Comparison of ENCODE assay signal across 8 cellular contexts in the genomic region with DNA sequence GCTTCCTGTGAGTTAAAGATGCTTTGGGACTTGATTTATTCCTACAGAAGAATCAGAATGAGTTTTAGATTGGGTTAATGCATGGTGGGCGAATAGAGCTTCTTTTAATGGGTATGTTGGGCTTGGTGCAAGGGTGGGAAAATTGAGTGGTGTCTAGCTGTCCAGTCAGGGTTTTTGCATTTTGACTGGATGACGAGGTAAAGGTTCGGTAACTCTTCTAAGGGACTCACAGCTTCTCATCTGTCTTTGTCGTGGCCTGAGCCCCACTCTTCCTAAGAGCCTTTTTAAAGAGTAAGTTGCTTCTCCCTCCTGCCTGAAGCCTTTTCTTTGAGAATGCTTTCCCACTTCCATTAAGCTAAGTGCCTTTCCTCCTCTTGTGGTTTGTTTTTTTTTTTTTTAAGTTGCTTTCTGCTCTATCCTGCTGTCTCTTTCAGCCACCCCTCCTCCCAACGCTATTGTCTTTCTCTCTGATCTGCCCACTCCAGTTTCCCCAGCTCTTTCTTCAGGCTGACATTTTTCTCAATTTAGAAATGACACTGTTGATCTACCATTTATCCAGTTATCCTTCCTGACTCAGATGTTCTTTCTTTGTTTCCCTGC. TPM values are rescaled to one million over a fixed set of nuclear protein-coding genes. Genes with fewer than 3 reads are reported as not detected.
A peak's percentile ranks its signal among the peaks of the same experiment; 100 is the strongest.
DNase-seq lines count a peak whose midpoint lies in the region; ATAC-seq, FAIRE-seq and TF ChIP-seq lines count a peak whose summit lies in the region.

No MANE protein-coding gene starts in this region.

- peak overlapping the region; percentile 89 to 99 (median 96) for H3K4me3 Mint-ChIP-seq in naive B cell

- no peak for DNase-seq in AG09309 (ENCODE audit: low read depth)
- DNase-seq in LNCaP clone FGC (ENCODE audit: low read depth) = no peak
- DNase-seq in bronchial epithelial cell (ENCODE audit: low read depth) = no peak
- no peak for DNase-seq in naive B cell
- DNase-seq in D721Med (ENCODE audit: insufficient read length, low spot score) = no peak
- DNase-seq in foreskin melanocyte = no peak
- no peak for DNase-seq in GM10248 (ENCODE audit: extremely low spot score)
- no peak for DNase-seq in activated CD4-positive, alpha-beta T cell treated with anti-CD3 and anti-CD28 coated beads for 48 hours

- H3K36me3 Mint-ChIP-seq in naive B cell = peaks cover 0 to 7% of the 10 kb centered on the region in 2 donors

- POLR2A ChIA-PET in GM10248 (lab: Yijun Ruan, JAX) = interaction anchor here (0.7 to 2.1 kb wide), 4 partner anchors 17 to 173 kb away, joined by 3 to 15 read pairs (median 6); partner anchors contain the start of gene MALAT1

- no peaks in the 10 kb centered on the region for H3K36me3 ChIP-seq in bronchial epithelial cell (ENCODE audit: control insufficient read depth, insufficient read depth, low read length)

- peak overlapping the region; percentile 93 for H3K4me3 ChIP-seq in AG09309 (ENCODE audit: control insufficient read depth, low read depth, low read length)
- peak overlapping the region; percentile 98 for H3K4me3 ChIP-seq in LNCaP clone FGC (ENCODE audit: low read depth, low read length)
- peak overlapping the region; percentile 86 for H3K4me3 ChIP-seq in bronchial epithelial cell (ENCODE audit: low read depth, low read length)

- H3K9me3 Mint-ChIP-seq in naive B cell = no peaks in the 10 kb centered on the region

- peaks cover 29 to 52% (median 45%) of the 10 kb centered on the region in 3 donors for H3K4me1 Mint-ChIP-seq in naive B cell

- no peak for ATAC-seq in naive B cell (ENCODE audit: low read depth in 2 of 2)

- TF ChIP-seq CTCF in AG09309 (IDR thresholded peaks at IDR 0.05; ENCODE audit: control insufficient read depth, insufficient read depth, low read depth, low read length, missing control alignments) (no peak), LNCaP clone FGC (IDR thresholded peaks at IDR 0.05; ENCODE audit: control insufficient read depth, extremely low read depth, insufficient read depth) (no peak), bronchial epithelial cell (IDR thresholded peaks at IDR 0.05; ENCODE audit: insufficient read depth, low read length, severe bottlenecking) (no peak), D721Med (IDR thresholded peaks at IDR 0.05; ENCODE audit: insufficient read depth, missing control alignments) (no peak), GM10248 (IDR thresholded peaks at IDR 0.05; ENCODE audit: control extremely low read depth, extremely low read depth, low read depth, missing control alignments) (no peak)

- H3K27me3 ChIP-seq in bronchial epithelial cell (ENCODE audit: control insufficient read depth, insufficient read depth, low read length) = no peaks in the 10 kb centered on the region

- CTCF ChIA-PET in GM10248 (lab: Yijun Ruan, JAX) = interaction anchor here (0.7 to 12.8 kb wide), 9 partner anchors 11 to 174 kb away, joined by 3 to 288 read pairs (median 3); partner anchors contain the start of genes CDC42EP2, POLA2 and TIGD3

- H3K27me3 Mint-ChIP-seq in naive B cell = no peaks in the 10 kb centered on the region

- peak overlapping the region; percentile 72 to 97 (median 92) for H3K27ac Mint-ChIP-seq in naive B cell

- FAIRE-seq in bronchial epithelial cell (lab: Jason Lieb, UNC) = no peak
- no peak for FAIRE-seq in D721Med (lab: Jason Lieb, UNC)

RNA-seq across cellular contexts. Expression of gene DPF2, which starts 1.1 kb away (rescaled TPM):
- total RNA-seq in bronchial epithelial cell = 16.8 and 18.2 TPM in 2 replicates
- polyA plus RNA-seq in naive B cell (ENCODE audit: low read depth in 6 of 6) = 100 to 1,000 TPM in 1 of 6 donors, 10 to 100 TPM in 5; 68.1 to 104 (median 91.9) TPM

RNA-seq across cellular contexts. Expression of gene TIGD3, which starts 19.8 kb away (rescaled TPM):
- total RNA-seq in bronchial epithelial cell = 0.26 TPM in 2 replicates
- polyA plus RNA-seq in naive B cell (ENCODE audit: low read depth in 6 of 6) = 1 to 10 TPM; 1.5 to 3.3 (median 1.8) TPM

RNA-seq across cellular contexts. Expression of gene CDC42EP2, which starts 20.1 kb away (rescaled TPM):
- 1.9 and 2.4 TPM in 2 replicates for total RNA-seq in bronchial epithelial cell
- under 1 TPM in 1 of 6 donors, not detected in 5; 0.88 TPM for polyA plus RNA-seq in naive B cell (ENCODE audit: low read depth in 6 of 6)

RNA-seq across cellular contexts. Expression of gene SLC25A45, which starts 47.6 kb away (rescaled TPM):
- total RNA-seq in bronchial epithelial cell = 0.26 and 0.77 TPM in 2 replicates
- polyA plus RNA-seq in naive B cell (ENCODE audit: low read depth in 6 of 6) = 10 to 100 TPM; 10.2 to 35.1 (median 16.2) TPM

RNA-seq across cellular contexts. Expression of gene FRMD8, which starts 51.6 kb away (rescaled TPM):
- total RNA-seq in bronchial epithelial cell = 21.9 and 66.6 TPM in 2 replicates
- 10 to 100 TPM; 45.3 to 64.6 (median 53.8) TPM for polyA plus RNA-seq in naive B cell (ENCODE audit: low read depth in 6 of 6)
